Comparison of ENCODE assay signal across 1 cellular context in the genomic region with DNA sequence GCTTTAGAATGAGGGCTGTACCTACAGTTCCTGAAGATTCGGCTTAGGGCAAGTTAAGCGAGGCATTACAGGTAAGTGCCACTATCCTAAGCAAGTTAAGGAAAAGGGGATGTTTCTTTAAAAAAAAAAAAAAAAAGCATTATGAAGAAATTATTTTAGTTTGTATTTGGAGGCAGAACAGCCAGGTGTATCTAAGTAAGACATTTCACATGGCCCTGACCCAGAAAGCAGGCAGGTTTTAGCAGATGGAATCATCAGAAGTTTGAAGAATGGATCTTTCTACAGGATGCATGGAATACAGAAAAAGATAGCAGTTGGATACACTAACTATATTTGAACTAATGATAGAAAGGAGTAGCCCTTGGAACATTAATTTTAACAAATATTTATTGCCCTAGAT.
TF ChIP-seq lines count a peak whose summit lies in the region.

No MANE protein-coding gene starts in this region.

TF ChIP-seq in GM23338, 12 proteins besides CTCF, POLR2A, EP300 and RAD21:
- TF ChIP-seq, protein P1, sequence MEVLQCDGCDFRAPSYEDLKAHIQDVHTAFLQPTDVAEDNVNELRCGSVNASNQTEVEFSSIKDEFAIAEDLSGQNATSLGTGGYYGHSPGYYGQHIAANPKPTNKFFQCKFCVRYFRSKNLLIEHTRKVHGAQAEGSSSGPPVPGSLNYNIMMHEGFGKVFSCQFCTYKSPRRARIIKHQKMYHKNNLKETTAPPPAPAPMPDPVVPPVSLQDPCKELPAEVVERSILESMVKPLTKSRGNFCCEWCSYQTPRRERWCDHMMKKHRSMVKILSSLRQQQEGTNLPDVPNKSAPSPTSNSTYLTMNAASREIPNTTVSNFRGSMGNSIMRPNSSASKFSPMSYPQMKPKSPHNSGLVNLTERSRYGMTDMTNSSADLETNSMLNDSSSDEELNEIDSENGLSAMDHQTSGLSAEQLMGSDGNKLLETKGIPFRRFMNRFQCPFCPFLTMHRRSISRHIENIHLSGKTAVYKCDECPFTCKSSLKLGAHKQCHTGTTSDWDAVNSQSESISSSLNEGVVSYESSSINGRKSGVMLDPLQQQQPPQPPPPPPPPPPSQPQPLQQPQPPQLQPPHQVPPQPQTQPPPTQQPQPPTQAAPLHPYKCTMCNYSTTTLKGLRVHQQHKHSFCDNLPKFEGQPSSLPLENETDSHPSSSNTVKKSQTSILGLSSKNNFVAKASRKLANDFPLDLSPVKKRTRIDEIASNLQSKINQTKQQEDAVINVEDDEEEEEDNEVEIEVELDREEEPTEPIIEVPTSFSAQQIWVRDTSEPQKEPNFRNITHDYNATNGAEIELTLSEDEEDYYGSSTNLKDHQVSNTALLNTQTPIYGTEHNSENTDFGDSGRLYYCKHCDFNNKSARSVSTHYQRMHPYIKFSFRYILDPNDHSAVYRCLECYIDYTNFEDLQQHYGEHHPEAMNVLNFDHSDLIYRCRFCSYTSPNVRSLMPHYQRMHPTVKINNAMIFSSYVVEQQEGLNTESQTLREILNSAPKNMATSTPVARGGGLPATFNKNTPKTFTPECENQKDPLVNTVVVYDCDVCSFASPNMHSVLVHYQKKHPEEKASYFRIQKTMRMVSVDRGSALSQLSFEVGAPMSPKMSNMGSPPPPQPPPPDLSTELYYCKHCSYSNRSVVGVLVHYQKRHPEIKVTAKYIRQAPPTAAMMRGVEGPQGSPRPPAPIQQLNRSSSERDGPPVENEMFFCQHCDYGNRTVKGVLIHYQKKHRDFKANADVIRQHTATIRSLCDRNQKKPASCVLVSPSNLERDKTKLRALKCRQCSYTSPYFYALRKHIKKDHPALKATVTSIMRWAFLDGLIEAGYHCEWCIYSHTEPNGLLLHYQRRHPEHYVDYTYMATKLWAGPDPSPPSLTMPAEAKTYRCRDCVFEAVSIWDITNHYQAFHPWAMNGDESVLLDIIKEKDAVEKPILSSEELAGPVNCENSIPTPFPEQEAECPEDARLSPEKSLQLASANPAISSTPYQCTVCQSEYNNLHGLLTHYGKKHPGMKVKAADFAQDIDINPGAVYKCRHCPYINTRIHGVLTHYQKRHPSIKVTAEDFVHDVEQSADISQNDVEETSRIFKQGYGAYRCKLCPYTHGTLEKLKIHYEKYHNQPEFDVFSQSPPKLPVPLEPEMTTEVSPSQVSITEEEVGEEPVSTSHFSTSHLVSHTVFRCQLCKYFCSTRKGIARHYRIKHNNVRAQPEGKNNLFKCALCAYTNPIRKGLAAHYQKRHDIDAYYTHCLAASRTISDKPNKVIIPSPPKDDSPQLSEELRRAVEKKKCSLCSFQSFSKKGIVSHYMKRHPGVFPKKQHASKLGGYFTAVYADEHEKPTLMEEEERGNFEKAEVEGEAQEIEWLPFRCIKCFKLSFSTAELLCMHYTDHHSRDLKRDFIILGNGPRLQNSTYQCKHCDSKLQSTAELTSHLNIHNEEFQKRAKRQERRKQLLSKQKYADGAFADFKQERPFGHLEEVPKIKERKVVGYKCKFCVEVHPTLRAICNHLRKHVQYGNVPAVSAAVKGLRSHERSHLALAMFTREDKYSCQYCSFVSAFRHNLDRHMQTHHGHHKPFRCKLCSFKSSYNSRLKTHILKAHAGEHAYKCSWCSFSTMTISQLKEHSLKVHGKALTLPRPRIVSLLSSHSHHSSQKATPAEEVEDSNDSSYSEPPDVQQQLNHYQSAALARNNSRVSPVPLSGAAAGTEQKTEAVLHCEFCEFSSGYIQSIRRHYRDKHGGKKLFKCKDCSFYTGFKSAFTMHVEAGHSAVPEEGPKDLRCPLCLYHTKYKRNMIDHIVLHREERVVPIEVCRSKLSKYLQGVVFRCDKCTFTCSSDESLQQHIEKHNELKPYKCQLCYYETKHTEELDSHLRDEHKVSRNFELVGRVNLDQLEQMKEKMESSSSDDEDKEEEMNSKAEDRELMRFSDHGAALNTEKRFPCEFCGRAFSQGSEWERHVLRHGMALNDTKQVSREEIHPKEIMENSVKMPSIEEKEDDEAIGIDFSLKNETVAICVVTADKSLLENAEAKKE (CRISPR knock-in tag; IDR thresholded peaks at IDR 0.05): no peak
- no peak for TF ChIP-seq NANOG (IDR thresholded peaks at IDR 0.05; ENCODE audit: borderline replicate concordance)
- TF ChIP-seq, protein P2, sequence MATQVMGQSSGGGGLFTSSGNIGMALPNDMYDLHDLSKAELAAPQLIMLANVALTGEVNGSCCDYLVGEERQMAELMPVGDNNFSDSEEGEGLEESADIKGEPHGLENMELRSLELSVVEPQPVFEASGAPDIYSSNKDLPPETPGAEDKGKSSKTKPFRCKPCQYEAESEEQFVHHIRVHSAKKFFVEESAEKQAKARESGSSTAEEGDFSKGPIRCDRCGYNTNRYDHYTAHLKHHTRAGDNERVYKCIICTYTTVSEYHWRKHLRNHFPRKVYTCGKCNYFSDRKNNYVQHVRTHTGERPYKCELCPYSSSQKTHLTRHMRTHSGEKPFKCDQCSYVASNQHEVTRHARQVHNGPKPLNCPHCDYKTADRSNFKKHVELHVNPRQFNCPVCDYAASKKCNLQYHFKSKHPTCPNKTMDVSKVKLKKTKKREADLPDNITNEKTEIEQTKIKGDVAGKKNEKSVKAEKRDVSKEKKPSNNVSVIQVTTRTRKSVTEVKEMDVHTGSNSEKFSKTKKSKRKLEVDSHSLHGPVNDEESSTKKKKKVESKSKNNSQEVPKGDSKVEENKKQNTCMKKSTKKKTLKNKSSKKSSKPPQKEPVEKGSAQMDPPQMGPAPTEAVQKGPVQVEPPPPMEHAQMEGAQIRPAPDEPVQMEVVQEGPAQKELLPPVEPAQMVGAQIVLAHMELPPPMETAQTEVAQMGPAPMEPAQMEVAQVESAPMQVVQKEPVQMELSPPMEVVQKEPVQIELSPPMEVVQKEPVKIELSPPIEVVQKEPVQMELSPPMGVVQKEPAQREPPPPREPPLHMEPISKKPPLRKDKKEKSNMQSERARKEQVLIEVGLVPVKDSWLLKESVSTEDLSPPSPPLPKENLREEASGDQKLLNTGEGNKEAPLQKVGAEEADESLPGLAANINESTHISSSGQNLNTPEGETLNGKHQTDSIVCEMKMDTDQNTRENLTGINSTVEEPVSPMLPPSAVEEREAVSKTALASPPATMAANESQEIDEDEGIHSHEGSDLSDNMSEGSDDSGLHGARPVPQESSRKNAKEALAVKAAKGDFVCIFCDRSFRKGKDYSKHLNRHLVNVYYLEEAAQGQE (IDR thresholded peaks at IDR 0.05; ENCODE audit: unreplicated experiment): no peak
- TF ChIP-seq STAT1 (IDR thresholded peaks at IDR 0.05; ENCODE audit: unreplicated experiment): no peak
- no peak for TF ChIP-seq ZNF331 (CRISPR knock-in tag; IDR thresholded peaks at IDR 0.05; ENCODE audit: low read depth)
- TF ChIP-seq CREB1 (CRISPR knock-in tag; IDR thresholded peaks at IDR 0.05; ENCODE audit: low read depth): no peak
- no peak for TF ChIP-seq EZH2 (IDR thresholded peaks at IDR 0.05; ENCODE audit: low read depth, unreplicated experiment)
- no peak for TF ChIP-seq EZH2phosphoT487 (IDR thresholded peaks at IDR 0.05; ENCODE audit: unreplicated experiment)
- TF ChIP-seq, protein P3, sequence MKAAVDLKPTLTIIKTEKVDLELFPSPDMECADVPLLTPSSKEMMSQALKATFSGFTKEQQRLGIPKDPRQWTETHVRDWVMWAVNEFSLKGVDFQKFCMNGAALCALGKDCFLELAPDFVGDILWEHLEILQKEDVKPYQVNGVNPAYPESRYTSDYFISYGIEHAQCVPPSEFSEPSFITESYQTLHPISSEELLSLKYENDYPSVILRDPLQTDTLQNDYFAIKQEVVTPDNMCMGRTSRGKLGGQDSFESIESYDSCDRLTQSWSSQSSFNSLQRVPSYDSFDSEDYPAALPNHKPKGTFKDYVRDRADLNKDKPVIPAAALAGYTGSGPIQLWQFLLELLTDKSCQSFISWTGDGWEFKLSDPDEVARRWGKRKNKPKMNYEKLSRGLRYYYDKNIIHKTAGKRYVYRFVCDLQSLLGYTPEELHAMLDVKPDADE (IDR thresholded peaks at IDR 0.05): no peak
